26 cellular contexts compared by ENCODE assay signal in the genomic region with DNA sequence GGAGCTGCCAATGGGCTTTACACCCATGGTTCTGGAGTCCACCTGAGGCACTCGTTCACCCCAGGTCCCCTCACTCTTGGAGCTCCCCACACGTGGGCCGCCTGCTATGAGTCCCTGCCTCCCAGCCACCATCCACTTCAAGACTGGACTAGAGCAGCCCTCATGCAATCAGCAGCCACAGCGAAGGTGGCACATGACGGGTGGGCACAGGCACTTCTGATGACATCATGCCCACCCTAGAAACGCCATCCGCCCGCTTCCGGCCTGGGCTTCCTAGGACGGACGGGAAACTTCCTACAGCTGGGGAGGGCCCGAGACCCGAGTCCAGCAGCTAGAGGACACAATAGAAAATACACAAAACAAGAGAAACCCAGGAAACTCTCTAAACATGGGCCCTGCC.
A peak's percentile ranks its signal among the peaks of the same experiment; 100 is the strongest.
DNase-seq lines count a peak whose midpoint lies in the region; ATAC-seq, FAIRE-seq and TF ChIP-seq lines count a peak whose summit lies in the region.
"Had no signal": no experiment of that assay in that cellular context is flagged by ENCODE, and none has a peak within 500 bp of the region (broad histone marks: within the 10 kb centered on the region; RNA-seq: fewer than 3 reads in every experiment).

No MANE protein-coding gene starts in this region.

- H2BK120ac ChIP-seq in mesenchymal stem cell (ENCODE audit: low read depth, low read length): no peak overlapping the region

- POLR2A ChIA-PET in HepG2 (lab: Yijun Ruan, JAX): no interaction called here

- no peaks in the 10 kb centered on the region for H3K79me2 ChIP-seq in HepG2 (ENCODE audit: insufficient read depth, low read length)

- DNase-seq in HepG2 (ENCODE audit: low spot score) (no peak), right lobe of liver (no peak), mesenchymal stem cell (no peak), upper lobe of right lung (no peak)
- DNase-seq: AML-193; C1 segment of cervical spinal cord; CD4-positive, alpha-beta memory T cell; CD4-positive, CD25-positive, alpha-beta regulatory T cell; CD8-positive, alpha-beta memory T cell; COR-L47; DMS 273 treated with DMSO at 0.1 percent for 48 hours; DMS153; DMS53; DMS79; DND-41; EL; GDM1 had no signal

- no peak overlapping the region for H3K18ac ChIP-seq in mesenchymal stem cell (ENCODE audit: low read depth in 1 of 2, low read length in 2 of 2)

- ATAC-seq in HepG2: no peak
- ATAC-seq in right lobe of liver: no peak
- ATAC-seq in upper lobe of right lung: peak; percentile 22
- no peak for ATAC-seq in GM21717 (IDR thresholded peaks at IDR 0.05; ENCODE audit: unreplicated experiment)
- no peak for ATAC-seq in GM18517 (IDR thresholded peaks at IDR 0.05; ENCODE audit: unreplicated experiment)
- ATAC-seq: A549, GM12878 had no signal

- BruUV-seq in HepG2 (replicated peaks; lab: Mats Ljungman, UMichigan): no TSS peak

- TF ChIP-seq RAD21 in HepG2 (CRISPR knock-in tag; IDR thresholded peaks at IDR 0.05): no peak

- H3K14ac ChIP-seq in mesenchymal stem cell (ENCODE audit: low read length in 2 of 2): no peak overlapping the region

- no peak overlapping the region for H3K23ac ChIP-seq in mesenchymal stem cell (ENCODE audit: low read length in 2 of 2)

- WGBS in HepG2 (ENCODE audit: low lambda C conversion rate): 47% methylated on average over 9 of the region's 13 CpGs
- WGBS in right lobe of liver (ENCODE audit: insufficient coverage, low coverage, low lambda C conversion rate, missing lambda C conversion rate): no CpG with 5 or more reads among the region's 13 CpGs
- 87% methylated on average over 12 of the region's 13 CpGs for WGBS in mesenchymal stem cell

- no peak overlapping the region for H4K91ac ChIP-seq in mesenchymal stem cell (ENCODE audit: low read length)

- H2BK12ac ChIP-seq in mesenchymal stem cell (ENCODE audit: low read length in 2 of 2): no peak overlapping the region

- TF ChIP-seq EP300 in HepG2 (IDR thresholded peaks at IDR 0.05; ENCODE audit: low read depth in 2 of 2, low read length in 2 of 2) (no peak), HepG2 (CRISPR knock-in tag; IDR thresholded peaks at IDR 0.05; ENCODE audit: borderline replicate concordance) (no peak)

- H2AFZ ChIP-seq in HepG2 (ENCODE audit: low read length) (no peak overlapping the region), mesenchymal stem cell (ENCODE audit: low read depth, low read length) (no peak overlapping the region)

- intact Hi-C loops in HepG2 (cut with micrococcal nuclease; ENCODE audit: unreplicated experiment): no loop called here
- intact Hi-C loops in right lobe of liver (cut with DNase I): no loop called here
- intact Hi-C loops in upper lobe of right lung (cut with DNase I): no loop called here

- no peak overlapping the region for H2BK5ac ChIP-seq in mesenchymal stem cell (ENCODE audit: low read depth, low read length, poor library complexity, severe bottlenecking)

- no peak for TF ChIP-seq POLR2A in HepG2 (IDR thresholded peaks at IDR 0.05; ENCODE audit: insufficient read depth in 1 of 2, low read depth in 2 of 2, low read length in 2 of 2)
- no peak for TF ChIP-seq POLR2A in right lobe of liver (IDR thresholded peaks at IDR 0.05)

- H3K9ac ChIP-seq in HepG2 (ENCODE audit: insufficient read depth, low read depth, low read length) (no peak overlapping the region), mesenchymal stem cell (ENCODE audit: low read length) (no peak overlapping the region)
- H3K9ac ChIP-seq: BLaER1 had no signal

- in situ Hi-C loops in HepG2 (cut with HindIII; ENCODE audit: extremely low pct_ligation_motif_present, low pct_unique_long_range_greater_than_20kb): no loop called here

- CTCF ChIA-PET in HepG2 (lab: Yijun Ruan, JAX; ENCODE audit: low intra/inter-chr PET ratio, low total read pairs): no interaction called here

- no peak overlapping the region for H3K4me3 ChIP-seq in HepG2 (replicated peaks in 1 of 3; ENCODE audit: insufficient read depth in 1 of 3, low read depth in 2 of 3, low read length in 3 of 3)
- H3K4me3 ChIP-seq in right lobe of liver: no peak overlapping the region
- H3K4me3 ChIP-seq in mesenchymal stem cell (ENCODE audit: insufficient read depth in 1 of 2, low read depth in 1 of 2, low read length in 2 of 2): no peak overlapping the region
- no peak overlapping the region for H3K4me3 ChIP-seq in upper lobe of right lung
- H3K4me3 ChIP-seq: A549, BLaER1, GM12878 had no signal

- H3K27ac ChIP-seq in HepG2 (ENCODE audit: extremely low read length, insufficient read depth, low read length) (no peak overlapping the region), right lobe of liver (no peak overlapping the region), mesenchymal stem cell (ENCODE audit: low read length, poor library complexity, severe bottlenecking) (no peak overlapping the region), upper lobe of right lung (no peak overlapping the region)
- H3K27ac ChIP-seq: 22Rv1, BLaER1 had no signal

- H3K4me2 ChIP-seq in HepG2 (ENCODE audit: low read depth, low read length): no peak overlapping the region
- no peak overlapping the region for H3K4me2 ChIP-seq in mesenchymal stem cell (ENCODE audit: low read length, poor library complexity, severe bottlenecking)
- H3K4me2 ChIP-seq: A549, BLaER1 had no signal

- no peaks in the 10 kb centered on the region for H3K9me3 ChIP-seq in HepG2 (ENCODE audit: low read length)
- no peaks in the 10 kb centered on the region for H3K9me3 ChIP-seq in right lobe of liver
- no peaks in the 10 kb centered on the region for H3K9me3 ChIP-seq in mesenchymal stem cell (ENCODE audit: control insufficient read depth, low read length)
- H3K9me3 ChIP-seq in upper lobe of right lung: no peaks in the 10 kb centered on the region
- H3K9me3 ChIP-seq: A549, BLaER1 had no signal

- H3K27me3 ChIP-seq in HepG2 (ENCODE audit: control insufficient read depth in 1 of 2, insufficient read depth in 2 of 2, low read length in 2 of 2) (no peaks in the 10 kb centered on the region), right lobe of liver (no peaks in the 10 kb centered on the region), mesenchymal stem cell (ENCODE audit: control insufficient read depth in 1 of 2, insufficient read depth in 1 of 2, low read length in 2 of 2) (no peaks in the 10 kb centered on the region), upper lobe of right lung (no peaks in the 10 kb centered on the region)
- H3K27me3 ChIP-seq: BLaER1 had no signal

- H4K20me1 ChIP-seq in HepG2 (ENCODE audit: insufficient read depth, low read length): no peaks in the 10 kb centered on the region
- H4K20me1 ChIP-seq: BLaER1 had no signal

- H4K8ac ChIP-seq in mesenchymal stem cell (ENCODE audit: low read length): no peak overlapping the region

- peaks cover 13% of the 10 kb centered on the region for H3K79me1 ChIP-seq in mesenchymal stem cell (replicated peaks; ENCODE audit: low read length, poor library complexity, severe bottlenecking)

- no peak for FAIRE-seq in HepG2 (lab: Jason Lieb, UNC)
- FAIRE-seq: A549, GM12878, GM12892, GM18507, GM19239 had no signal

- TF ChIP-seq CTCF in HepG2 (CRISPR knock-in tag; IDR thresholded peaks at IDR 0.05): no peak
- TF ChIP-seq CTCF in right lobe of liver (IDR thresholded peaks at IDR 0.05): no peak
- TF ChIP-seq CTCF in upper lobe of right lung (IDR thresholded peaks at IDR 0.05): no peak

- no peak overlapping the region for H3K4ac ChIP-seq in mesenchymal stem cell (ENCODE audit: low read depth in 1 of 2, low read length in 2 of 2)

- H3K36me3 ChIP-seq in HepG2 (replicated peaks in 1 of 2; ENCODE audit: control insufficient read depth in 1 of 2, insufficient read depth in 2 of 2, low read length in 2 of 2) (no peaks in the 10 kb centered on the region), right lobe of liver (no peaks in the 10 kb centered on the region), mesenchymal stem cell (ENCODE audit: control insufficient read depth in 1 of 2, insufficient read depth in 2 of 2, low read depth in 1 of 2, low read length in 2 of 2) (no peaks in the 10 kb centered on the region), upper lobe of right lung (no peaks in the 10 kb centered on the region)
- H3K36me3 ChIP-seq: BLaER1 had no signal

- H2AK5ac ChIP-seq in mesenchymal stem cell (ENCODE audit: low read length, severe bottlenecking): peak overlapping the region; percentile 46

- no peaks in the 10 kb centered on the region for H3K4me1 ChIP-seq in HepG2 (ENCODE audit: insufficient read depth, low read length)
- H3K4me1 ChIP-seq in right lobe of liver: no peaks in the 10 kb centered on the region
- peaks cover 7% of the 10 kb centered on the region for H3K4me1 ChIP-seq in mesenchymal stem cell (ENCODE audit: control insufficient read depth, insufficient read depth, low read depth, low read length)
- no peaks in the 10 kb centered on the region for H3K4me1 ChIP-seq in upper lobe of right lung
- H3K4me1 ChIP-seq: BLaER1 had no signal

- H2BK15ac ChIP-seq in mesenchymal stem cell (ENCODE audit: low read depth, poor library complexity, severe bottlenecking): no peak overlapping the region

TF ChIP-seq in HepG2, 621 proteins besides CTCF, POLR2A, EP300 and RAD21:
- TF ChIP-seq, protein P1, sequence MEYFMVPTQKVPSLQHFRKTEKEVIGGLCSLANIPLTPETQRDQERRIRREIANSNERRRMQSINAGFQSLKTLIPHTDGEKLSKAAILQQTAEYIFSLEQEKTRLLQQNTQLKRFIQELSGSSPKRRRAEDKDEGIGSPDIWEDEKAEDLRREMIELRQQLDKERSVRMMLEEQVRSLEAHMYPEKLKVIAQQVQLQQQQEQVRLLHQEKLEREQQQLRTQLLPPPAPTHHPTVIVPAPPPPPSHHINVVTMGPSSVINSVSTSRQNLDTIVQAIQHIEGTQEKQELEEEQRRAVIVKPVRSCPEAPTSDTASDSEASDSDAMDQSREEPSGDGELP (IDR thresholded peaks at IDR 0.05; ENCODE audit: borderline replicate concordance, low read depth): no peak
- peak; percentile 77 for TF ChIP-seq ATF7 (IDR thresholded peaks at IDR 0.05)
- no peak for TF ChIP-seq ATF7 (CRISPR knock-in tag; IDR thresholded peaks at IDR 0.05)
